Comparison of ENCODE assay signal across 15 cellular contexts in the genomic region with DNA sequence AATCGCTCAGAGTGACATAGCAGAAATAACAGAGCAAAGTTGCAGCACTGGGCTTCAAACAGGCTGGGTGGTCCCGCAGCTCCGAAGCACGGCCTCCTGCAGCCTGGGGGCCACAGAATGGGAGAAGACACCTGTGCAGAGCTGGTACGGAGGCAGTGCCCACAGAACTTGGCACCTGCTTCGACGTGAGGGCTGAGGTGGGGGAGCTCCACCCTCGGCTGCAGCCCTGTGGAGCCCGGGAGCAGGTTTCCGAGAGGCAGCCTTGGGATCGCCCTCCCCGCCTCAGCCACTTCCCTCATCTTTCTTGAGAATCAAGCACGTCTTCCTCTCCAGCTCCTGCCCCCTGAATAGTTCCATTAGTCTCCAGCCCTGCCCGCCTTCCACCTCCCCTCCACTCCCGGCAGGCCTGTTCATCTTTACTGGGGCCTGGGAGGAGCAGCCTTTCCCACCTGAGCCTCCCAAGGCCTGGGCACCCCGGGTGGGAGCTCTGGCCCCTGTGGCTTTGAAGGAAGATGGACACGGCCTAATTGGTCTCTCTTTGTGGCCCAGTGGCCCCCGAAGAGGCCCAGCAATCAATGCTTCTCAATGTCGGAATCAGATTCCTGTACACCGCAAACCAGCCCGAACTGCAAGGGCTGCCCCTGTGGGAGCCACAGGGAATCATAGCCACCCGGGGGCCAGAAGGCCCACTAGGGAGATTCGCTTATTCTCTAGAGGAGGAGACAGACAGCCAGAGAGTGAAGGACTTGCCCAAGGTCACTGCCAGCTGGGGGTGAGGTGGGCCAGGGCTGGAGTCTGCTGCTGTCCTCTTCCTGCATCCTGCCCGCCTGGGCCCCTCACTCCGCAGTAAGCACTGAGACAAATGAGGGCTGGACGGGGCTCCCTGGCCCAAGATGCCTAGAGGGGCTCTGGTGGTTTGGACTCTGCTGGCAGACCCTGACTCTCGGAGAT. TPM values are rescaled to one million over a fixed set of nuclear protein-coding genes. Genes with fewer than 3 reads are reported as not detected.
DNase-seq lines count a peak whose midpoint lies in the region; ATAC-seq and TF ChIP-seq lines count a peak whose summit lies in the region.
"Had no signal": no experiment of that assay in that cellular context is flagged by ENCODE, and none has a peak within 500 bp of the region (broad histone marks: within the 10 kb centered on the region; RNA-seq: fewer than 3 reads in every experiment).

No MANE protein-coding gene starts in this region.

- DNase-seq in BE2C (peak; percentile 4), CD14-positive monocyte (ENCODE audit: low spot score) (peak; percentile 10), iPS-NIHi11 (ENCODE audit: low spot score) (peak; percentile 15), posterior vena cava (ENCODE audit: low spot score) (peak; percentile 66), thyroid gland (no peak)
- DNase-seq: CD8-positive, alpha-beta memory T cell; GF-D8; MG63; NCI-H1092 treated with DMSO at 0.1 percent for 48 hours; NCI-H1694 treated with DMSO at 0.1 percent for 48 hours; PC-3 had no signal

- H3K27ac ChIP-seq in thyroid gland, result no peak overlapping the region

- TF ChIP-seq CTCF in BE2C (IDR thresholded peaks at IDR 0.05; ENCODE audit: low read depth, low read length), result no peak
- no peak for TF ChIP-seq CTCF in CD14-positive monocyte (IDR thresholded peaks at IDR 0.05)
- no peak for TF ChIP-seq CTCF in thyroid gland (IDR thresholded peaks at IDR 0.05)

- H3K4me3 ChIP-seq in BE2C (ENCODE audit: low read depth, low read length) (no peak overlapping the region), thyroid gland (replicated peaks in 1 of 3) (no peak overlapping the region)
- H3K4me3 ChIP-seq: MG63 had no signal

- H3K27me3 ChIP-seq in BE2C, result no peaks in the 10 kb centered on the region
- no peaks in the 10 kb centered on the region for H3K27me3 ChIP-seq in thyroid gland
- H3K27me3 ChIP-seq: MG63 had no signal

- H3K27ac Mint-ChIP-seq in CD14-positive monocyte, result no peak overlapping the region
- H3K27ac Mint-ChIP-seq: B cell; CD8-positive, alpha-beta memory T cell had no signal

- intact Hi-C loops in CD14-positive monocyte (cut with micrococcal nuclease) (no loop called here), posterior vena cava (cut with DNase I) (loop anchor here in 1 of 2 donors (5.0 kb wide), 1 partner anchor 1002 kb away; no protein-coding TSS in a partner anchor), thyroid gland (cut with DNase I) (no loop called here)

- H3K9me3 ChIP-seq in BE2C, result no peaks in the 10 kb centered on the region
- no peaks in the 10 kb centered on the region for H3K9me3 ChIP-seq in thyroid gland
- H3K9me3 ChIP-seq: MG63 had no signal

- peaks cover 5 to 12% (median 8%) of the 10 kb centered on the region in 3 donors for H3K27me3 Mint-ChIP-seq in CD14-positive monocyte (ENCODE audit: low read depth in 3 of 3)

- ATAC-seq in HG03342 (IDR thresholded peaks at IDR 0.05; ENCODE audit: unreplicated experiment) (no peak), HG03280 (IDR thresholded peaks at IDR 0.05; ENCODE audit: unreplicated experiment) (no peak)
- ATAC-seq: HepG2, PC-3 had no signal

- H3K36me3 ChIP-seq in BE2C, result no peaks in the 10 kb centered on the region
- no peaks in the 10 kb centered on the region for H3K36me3 ChIP-seq in thyroid gland
- H3K36me3 ChIP-seq: MG63 had no signal

- peaks cover 14% of the 10 kb centered on the region for H3K4me1 ChIP-seq in BE2C
- peaks cover 0 to 7% of the 10 kb centered on the region in 2 donors for H3K4me1 ChIP-seq in thyroid gland

- 85 to 93% methylated on average over 21 to 25 of the region's 27 CpGs for WGBS in thyroid gland, 2 donors

- no peaks in the 10 kb centered on the region for H3K9me3 Mint-ChIP-seq in CD14-positive monocyte
- H3K9me3 Mint-ChIP-seq: CD8-positive, alpha-beta memory T cell had no signal

- H3K36me3 Mint-ChIP-seq in CD14-positive monocyte, result no peaks in the 10 kb centered on the region
- H3K36me3 Mint-ChIP-seq: CD8-positive, alpha-beta memory T cell had no signal

- no peak overlapping the region for H3K4me3 Mint-ChIP-seq in CD14-positive monocyte
- H3K4me3 Mint-ChIP-seq: B cell; CD8-positive, alpha-beta memory T cell had no signal

- no peak for TF ChIP-seq POLR2A in thyroid gland (IDR thresholded peaks at IDR 0.05)

- H3K4me1 Mint-ChIP-seq in CD14-positive monocyte, result no peaks in the 10 kb centered on the region
- H3K4me1 Mint-ChIP-seq: B cell; CD8-positive, alpha-beta memory T cell had no signal

RNA-seq across cellular contexts. Expression of a gene that starts 17.0 kb away (rescaled TPM):
- polyA plus RNA-seq in BE2C (2012; ENCODE audit: insufficient read depth, insufficient read length, low read depth), result 93.5 TPM
- polyA plus RNA-seq in CD14-positive monocyte, result 10 to 100 TPM; 21.3 to 28.3 TPM
- total RNA-seq in posterior vena cava (10 to 100 TPM; 48.7 to 54.1 TPM), thyroid gland (100 to 1,000 TPM in 1 of 4 donors, 10 to 100 TPM in 3; 39.4 to 124 (median 86.8) TPM)

Comparison
In these comparisons a context has a peak if more than half of its experiments do, and no peak if none do; other contexts are left out.
1. DNase-seq: peak in BE2C (single experiment), CD14-positive monocyte (single experiment), iPS-NIHi11 (single experiment) and posterior vena cava (single experiment); none in thyroid gland (0 of 2).